Comparison of ENCODE assay signal across 8 cellular contexts in the genomic region with DNA sequence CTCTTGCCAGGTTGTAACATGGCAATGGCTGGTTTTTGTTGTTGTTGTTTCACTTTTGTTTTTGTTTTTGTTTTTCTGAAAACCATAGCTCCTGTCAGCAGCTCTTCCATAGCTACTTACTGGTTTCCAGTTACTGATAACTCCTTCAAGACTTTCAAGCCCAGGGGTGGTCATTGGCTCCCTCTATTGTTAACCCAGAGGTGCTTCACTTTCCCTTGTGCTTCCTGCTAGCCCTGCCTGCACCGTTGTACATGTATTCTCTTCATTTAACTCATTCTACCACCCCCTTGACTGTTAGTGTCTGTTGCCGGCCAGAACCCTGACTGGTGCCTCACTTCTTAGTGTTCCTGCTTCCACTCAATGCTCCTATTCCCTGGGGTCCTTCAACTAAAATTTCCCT. TPM values are rescaled to one million over a fixed set of nuclear protein-coding genes. Genes with fewer than 3 reads are reported as not detected.
DNase-seq lines count a peak whose midpoint lies in the region; ATAC-seq and TF ChIP-seq lines count a peak whose summit lies in the region.

No MANE protein-coding gene starts in this region.

- TF ChIP-seq CTCF in foreskin keratinocyte (conservative IDR thresholded peaks at IDR 0.05) (peak; percentile 35), type B pancreatic cell (conservative IDR thresholded peaks at IDR 0.05) (peak; percentile 31)

- no peak overlapping the region for H3K4me3 Mint-ChIP-seq in type B pancreatic cell

- H3K27ac Mint-ChIP-seq in type B pancreatic cell = no peak overlapping the region

- peak; percentile 80 for ATAC-seq in HG02642 (IDR thresholded peaks at IDR 0.05; ENCODE audit: poor library complexity, unreplicated experiment)
- peak; percentile 31 for ATAC-seq in foreskin keratinocyte

- H3K27me3 ChIP-seq in foreskin keratinocyte = no peaks in the 10 kb centered on the region

- DNase-seq in NCI-H1417 (lab: John Stamatoyannopoulos, UW) = peak in 2 of 3 experiments; percentile 14 to 18
- no peak for DNase-seq in NCI-H1417 treated with DMSO at 0.1 percent for 48 hours (lab: John Stamatoyannopoulos, UW)
- peak; percentile 88 for DNase-seq in NCI-H146 treated with DMSO at 0.1 percent for 48 hours (lab: John Stamatoyannopoulos, UW; ENCODE audit: unreplicated experiment)
- peak; percentile 38 to 43 for DNase-seq in activated CD4-positive, alpha-beta T cell treated with anti-CD3 and anti-CD28 coated beads, Interleukin-2, amount 50 U/mL, for 4 hours
- peak; percentile 2 to 24 for DNase-seq in foreskin keratinocyte
- no peak for DNase-seq in type B pancreatic cell (ENCODE audit: extremely low spot score, unreplicated experiment)
- DNase-seq in NCI-H2171 treated with DMSO at 0.1 percent for 48 hours (lab: John Stamatoyannopoulos, UW) = no peak

- no peaks in the 10 kb centered on the region for H3K9me3 Mint-ChIP-seq in type B pancreatic cell

- H3K36me3 Mint-ChIP-seq in type B pancreatic cell = no peaks in the 10 kb centered on the region

- no peaks in the 10 kb centered on the region for H3K4me1 ChIP-seq in foreskin keratinocyte

- H3K4me1 Mint-ChIP-seq in type B pancreatic cell (ENCODE audit: unreplicated experiment) = no peaks in the 10 kb centered on the region

- H3K27me3 Mint-ChIP-seq in type B pancreatic cell = no peaks in the 10 kb centered on the region

- no peak overlapping the region for H3K27ac ChIP-seq in foreskin keratinocyte

RNA-seq across cellular contexts. Expression of a gene that starts 4.2 kb away (rescaled TPM):
- total RNA-seq in foreskin keratinocyte = not detected in 2 replicates
- polyA plus RNA-seq in foreskin keratinocyte = not detected in 2 replicates
- not detected in 2 replicates for total RNA-seq in type B pancreatic cell (ENCODE audit: low replicate concordance)

Comparison
In these comparisons a context has a peak if more than half of its experiments do, and no peak if none do; other contexts are left out.
1. DNase-seq: peak in NCI-H1417 (2 of 3), NCI-H146 treated with DMSO at 0.1 percent for 48 hours (single experiment), activated CD4-positive, alpha-beta T cell treated with anti-CD3 and anti-CD28 coated beads, Interleukin-2, amount 50 U/mL, for 4 hours (2 of 2) and foreskin keratinocyte (2 of 2); none in NCI-H1417 treated with DMSO at 0.1 percent for 48 hours (single experiment), type B pancreatic cell (single experiment) and NCI-H2171 treated with DMSO at 0.1 percent for 48 hours (single experiment).